In the genomic region with DNA sequence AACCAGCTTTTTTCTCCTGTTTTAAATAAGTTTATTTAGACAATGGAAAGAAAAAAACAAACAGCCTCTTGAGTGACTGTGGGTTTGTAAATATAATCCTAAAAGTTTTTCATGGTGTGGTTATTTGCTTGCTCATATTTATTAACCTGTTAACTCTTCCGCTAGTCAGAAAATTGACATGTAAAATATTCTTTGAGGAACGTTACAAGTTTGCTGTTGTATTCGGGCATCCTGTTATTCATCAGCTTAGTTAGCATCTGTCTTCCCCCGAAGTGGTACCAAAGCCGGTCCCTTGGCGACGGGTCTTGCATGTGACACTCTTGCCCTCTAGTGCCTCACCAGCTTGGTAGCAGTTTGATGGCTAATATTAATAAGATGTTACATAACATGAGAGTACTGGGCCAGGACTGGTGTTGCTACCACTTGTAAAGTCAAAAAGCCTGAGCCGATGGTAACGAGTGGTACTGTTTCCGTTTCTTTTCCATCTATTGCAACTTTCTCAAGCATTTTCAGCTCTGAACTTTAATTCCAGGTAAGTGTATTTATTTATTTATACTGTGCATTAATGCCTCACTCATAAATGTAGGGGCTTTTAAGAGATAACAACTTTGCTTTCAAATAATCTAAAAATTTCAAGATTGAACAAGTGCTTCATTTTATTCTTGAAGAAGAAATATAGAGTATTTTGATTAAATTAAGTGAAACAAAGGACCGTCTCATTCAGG, we compare ENCODE assay signal across 1 cellular context.
TF ChIP-seq lines count a peak whose summit lies in the region.

Gene NDST3, plus strand, starts transcription at position 426 of the 725 bp plus-strand sequence. CDS start 19,425 bp downstream, outside the sequence.

TF ChIP-seq in GM23338, 12 proteins besides CTCF, POLR2A, EP300 and RAD21 (continued from another document):
- TF ChIP-seq, protein P1, sequence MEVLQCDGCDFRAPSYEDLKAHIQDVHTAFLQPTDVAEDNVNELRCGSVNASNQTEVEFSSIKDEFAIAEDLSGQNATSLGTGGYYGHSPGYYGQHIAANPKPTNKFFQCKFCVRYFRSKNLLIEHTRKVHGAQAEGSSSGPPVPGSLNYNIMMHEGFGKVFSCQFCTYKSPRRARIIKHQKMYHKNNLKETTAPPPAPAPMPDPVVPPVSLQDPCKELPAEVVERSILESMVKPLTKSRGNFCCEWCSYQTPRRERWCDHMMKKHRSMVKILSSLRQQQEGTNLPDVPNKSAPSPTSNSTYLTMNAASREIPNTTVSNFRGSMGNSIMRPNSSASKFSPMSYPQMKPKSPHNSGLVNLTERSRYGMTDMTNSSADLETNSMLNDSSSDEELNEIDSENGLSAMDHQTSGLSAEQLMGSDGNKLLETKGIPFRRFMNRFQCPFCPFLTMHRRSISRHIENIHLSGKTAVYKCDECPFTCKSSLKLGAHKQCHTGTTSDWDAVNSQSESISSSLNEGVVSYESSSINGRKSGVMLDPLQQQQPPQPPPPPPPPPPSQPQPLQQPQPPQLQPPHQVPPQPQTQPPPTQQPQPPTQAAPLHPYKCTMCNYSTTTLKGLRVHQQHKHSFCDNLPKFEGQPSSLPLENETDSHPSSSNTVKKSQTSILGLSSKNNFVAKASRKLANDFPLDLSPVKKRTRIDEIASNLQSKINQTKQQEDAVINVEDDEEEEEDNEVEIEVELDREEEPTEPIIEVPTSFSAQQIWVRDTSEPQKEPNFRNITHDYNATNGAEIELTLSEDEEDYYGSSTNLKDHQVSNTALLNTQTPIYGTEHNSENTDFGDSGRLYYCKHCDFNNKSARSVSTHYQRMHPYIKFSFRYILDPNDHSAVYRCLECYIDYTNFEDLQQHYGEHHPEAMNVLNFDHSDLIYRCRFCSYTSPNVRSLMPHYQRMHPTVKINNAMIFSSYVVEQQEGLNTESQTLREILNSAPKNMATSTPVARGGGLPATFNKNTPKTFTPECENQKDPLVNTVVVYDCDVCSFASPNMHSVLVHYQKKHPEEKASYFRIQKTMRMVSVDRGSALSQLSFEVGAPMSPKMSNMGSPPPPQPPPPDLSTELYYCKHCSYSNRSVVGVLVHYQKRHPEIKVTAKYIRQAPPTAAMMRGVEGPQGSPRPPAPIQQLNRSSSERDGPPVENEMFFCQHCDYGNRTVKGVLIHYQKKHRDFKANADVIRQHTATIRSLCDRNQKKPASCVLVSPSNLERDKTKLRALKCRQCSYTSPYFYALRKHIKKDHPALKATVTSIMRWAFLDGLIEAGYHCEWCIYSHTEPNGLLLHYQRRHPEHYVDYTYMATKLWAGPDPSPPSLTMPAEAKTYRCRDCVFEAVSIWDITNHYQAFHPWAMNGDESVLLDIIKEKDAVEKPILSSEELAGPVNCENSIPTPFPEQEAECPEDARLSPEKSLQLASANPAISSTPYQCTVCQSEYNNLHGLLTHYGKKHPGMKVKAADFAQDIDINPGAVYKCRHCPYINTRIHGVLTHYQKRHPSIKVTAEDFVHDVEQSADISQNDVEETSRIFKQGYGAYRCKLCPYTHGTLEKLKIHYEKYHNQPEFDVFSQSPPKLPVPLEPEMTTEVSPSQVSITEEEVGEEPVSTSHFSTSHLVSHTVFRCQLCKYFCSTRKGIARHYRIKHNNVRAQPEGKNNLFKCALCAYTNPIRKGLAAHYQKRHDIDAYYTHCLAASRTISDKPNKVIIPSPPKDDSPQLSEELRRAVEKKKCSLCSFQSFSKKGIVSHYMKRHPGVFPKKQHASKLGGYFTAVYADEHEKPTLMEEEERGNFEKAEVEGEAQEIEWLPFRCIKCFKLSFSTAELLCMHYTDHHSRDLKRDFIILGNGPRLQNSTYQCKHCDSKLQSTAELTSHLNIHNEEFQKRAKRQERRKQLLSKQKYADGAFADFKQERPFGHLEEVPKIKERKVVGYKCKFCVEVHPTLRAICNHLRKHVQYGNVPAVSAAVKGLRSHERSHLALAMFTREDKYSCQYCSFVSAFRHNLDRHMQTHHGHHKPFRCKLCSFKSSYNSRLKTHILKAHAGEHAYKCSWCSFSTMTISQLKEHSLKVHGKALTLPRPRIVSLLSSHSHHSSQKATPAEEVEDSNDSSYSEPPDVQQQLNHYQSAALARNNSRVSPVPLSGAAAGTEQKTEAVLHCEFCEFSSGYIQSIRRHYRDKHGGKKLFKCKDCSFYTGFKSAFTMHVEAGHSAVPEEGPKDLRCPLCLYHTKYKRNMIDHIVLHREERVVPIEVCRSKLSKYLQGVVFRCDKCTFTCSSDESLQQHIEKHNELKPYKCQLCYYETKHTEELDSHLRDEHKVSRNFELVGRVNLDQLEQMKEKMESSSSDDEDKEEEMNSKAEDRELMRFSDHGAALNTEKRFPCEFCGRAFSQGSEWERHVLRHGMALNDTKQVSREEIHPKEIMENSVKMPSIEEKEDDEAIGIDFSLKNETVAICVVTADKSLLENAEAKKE (CRISPR knock-in tag; IDR thresholded peaks at IDR 0.05): no peak
- no peak for TF ChIP-seq STAT1 (IDR thresholded peaks at IDR 0.05; ENCODE audit: unreplicated experiment)
- no peak for TF ChIP-seq REST (IDR thresholded peaks at IDR 0.05; ENCODE audit: unreplicated experiment)
